In genomic region chr6:108637963-108638362, GRCh38 we compare ENCODE assay signal across 28 cellular contexts.
A peak's percentile ranks its signal among the peaks of the same experiment; 100 is the strongest.
DNase-seq lines count a peak whose midpoint lies in the region; ATAC-seq and TF ChIP-seq lines count a peak whose summit lies in the region.
"Had no signal": no experiment of that assay in that cellular context is flagged by ENCODE, and none has a peak within 500 bp of the region (broad histone marks: within the 10 kb centered on the region; RNA-seq: fewer than 3 reads in every experiment).

No MANE protein-coding gene starts in this region.

- POLR2A ChIA-PET in MCF 10A (lab: Yijun Ruan, JAX): interaction anchor here (0.6 to 1.4 kb wide), 3 partner anchors 10 to 74 kb away, joined by 3 to 4 read pairs (median 4); no protein-coding TSS in a partner anchor
- POLR2A ChIA-PET in PC-9 (lab: Charles Lee; ENCODE audit: unreplicated experiment): no interaction called here

- H3K27me3 ChIP-seq in mammary epithelial cell (ENCODE audit: insufficient read depth, low read length) (no peaks in the 10 kb centered on the region), PC-9 (ENCODE audit: insufficient read depth, low read depth) (no peaks in the 10 kb centered on the region), neutrophil (no peaks in the 10 kb centered on the region)

- H3K36me3 ChIP-seq in mammary epithelial cell (ENCODE audit: insufficient read depth, low read length): no peaks in the 10 kb centered on the region
- H3K36me3 ChIP-seq in PC-9 (ENCODE audit: low read depth): peaks cover 22% of the 10 kb centered on the region; the same call in 1 of the 2 replicates
- H3K36me3 ChIP-seq in neutrophil: no peaks in the 10 kb centered on the region

- no peaks in the 10 kb centered on the region for H3K27me3 Mint-ChIP-seq in MCF 10A (ENCODE audit: insufficient read depth, unreplicated experiment)
- H3K27me3 Mint-ChIP-seq in stimulated activated naive B cell treated with anti-CD40 and anti-IgM and Interleukin-4, amounts not matched to agents 10 μg/mL and 1 μg/mL and 100 μg/mL, for 72 hours: no peaks in the 10 kb centered on the region

- DNase-seq in MCF 10A (ENCODE audit: unreplicated experiment) (no peak), mammary epithelial cell (no peak), PC-9 (no peak), NCI-H187 (lab: John Stamatoyannopoulos, UW) (no peak)
- DNase-seq in stimulated activated naive B cell treated with anti-CD40 and anti-IgM and Interleukin-4, amounts not matched to agents 10 μg/mL and 1 μg/mL and 100 μg/mL, for 72 hours: no peak
- DNase-seq: C1 segment of cervical spinal cord; Caco-2; CD8-positive, alpha-beta T cell; DMS 273 treated with DMSO at 0.1 percent for 48 hours; DMS79; EL; GDM1; Karpas-422; MV-4-11; NCI-H1105; NCI-H1436 treated with DMSO at 0.1 percent for 48 hours; NCI-H1930; NCI-H2107; NCI-H524; NCI-H748 treated with DMSO at 0.1 percent for 48 hours; NK-92 treated with Interleukin-12 subunit alpha and Interleukin-12 subunit beta, amount 100 ng/mL, for 24 hours; Right ventricle myocardium superior; RPMI8226 had no signal

- H3K27ac Mint-ChIP-seq in MCF 10A (ENCODE audit: low read depth, unreplicated experiment): peak overlapping the region; percentile 23
- H3K27ac Mint-ChIP-seq in stimulated activated naive B cell treated with anti-CD40 and anti-IgM and Interleukin-4, amounts not matched to agents 10 μg/mL and 1 μg/mL and 100 μg/mL, for 72 hours: peak overlapping the region; percentile 85
- H3K27ac Mint-ChIP-seq: CD8-positive, alpha-beta T cell had no signal

- no peak overlapping the region for H3K9ac ChIP-seq in mammary epithelial cell (ENCODE audit: insufficient read depth, low read length)

- TF ChIP-seq CTCF in MCF 10A (IDR thresholded peaks at IDR 0.05; ENCODE audit: unreplicated experiment) (no peak), mammary epithelial cell (conservative IDR thresholded peaks at IDR 0.05 in 1 of 2, IDR thresholded peaks at IDR 0.05 in 1 of 2; ENCODE audit: extremely low read depth in 1 of 2, insufficient read depth in 1 of 2, low read depth in 1 of 2, low read length in 2 of 2) (no peak), PC-9 (conservative IDR thresholded peaks at IDR 0.05) (no peak), neutrophil (IDR thresholded peaks at IDR 0.05) (no peak)

- no peaks in the 10 kb centered on the region for H3K9me3 Mint-ChIP-seq in MCF 10A (ENCODE audit: unreplicated experiment)
- no peaks in the 10 kb centered on the region for H3K9me3 Mint-ChIP-seq in stimulated activated naive B cell treated with anti-CD40 and anti-IgM and Interleukin-4, amounts not matched to agents 10 μg/mL and 1 μg/mL and 100 μg/mL, for 72 hours
- H3K9me3 Mint-ChIP-seq: CD8-positive, alpha-beta T cell had no signal

- H4K20me1 ChIP-seq in mammary epithelial cell (ENCODE audit: insufficient read depth, low read length) (no peaks in the 10 kb centered on the region), PC-9 (ENCODE audit: insufficient read depth) (peaks cover 95% of the 10 kb centered on the region)

- H3K4me1 ChIP-seq in mammary epithelial cell (ENCODE audit: insufficient read depth, low read length) (no peaks in the 10 kb centered on the region), PC-9 (replicated peaks; ENCODE audit: insufficient read depth) (no peaks in the 10 kb centered on the region), neutrophil (ENCODE audit: control insufficient read depth in 1 of 2, insufficient read depth in 1 of 2, low read depth in 1 of 2, low read length in 1 of 2) (peaks cover 65 to 86% of the 10 kb centered on the region in 2 experiments)
- H3K4me1 ChIP-seq: A549, Caco-2 had no signal

- H3K79me2 ChIP-seq in mammary epithelial cell (ENCODE audit: insufficient read depth, low read length): peaks cover 90% of the 10 kb centered on the region
- H3K79me2 ChIP-seq in PC-9 (ENCODE audit: low read depth): peaks cover 98% of the 10 kb centered on the region

- H3K4me3 ChIP-seq in mammary epithelial cell (replicated peaks in 1 of 3; ENCODE audit: insufficient read depth in 1 of 3, low read depth in 2 of 3, low read length in 3 of 3): no peak overlapping the region
- H3K4me3 ChIP-seq in PC-9: no peak overlapping the region
- H3K4me3 ChIP-seq in neutrophil (ENCODE audit: low read depth in 1 of 2, low read length in 1 of 2): no peak overlapping the region
- H3K4me3 ChIP-seq: A549, GM12878 had no signal

- ATAC-seq in stimulated activated naive B cell treated with anti-CD40 and anti-IgM and Interleukin-4, amounts not matched to agents 10 μg/mL and 1 μg/mL and 100 μg/mL, for 72 hours (replicated peaks): peak; percentile 53 to 79
- ATAC-seq in GM21576 (IDR thresholded peaks at IDR 0.05; ENCODE audit: unreplicated experiment): no peak
- ATAC-seq: A549; CD8-positive, alpha-beta T cell; GM12878; HepG2 had no signal

- peaks cover 44% of the 10 kb centered on the region for H3K4me1 Mint-ChIP-seq in MCF 10A (ENCODE audit: insufficient read depth, unreplicated experiment)
- peaks cover 21 to 42% of the 10 kb centered on the region in 2 donors for H3K4me1 Mint-ChIP-seq in stimulated activated naive B cell treated with anti-CD40 and anti-IgM and Interleukin-4, amounts not matched to agents 10 μg/mL and 1 μg/mL and 100 μg/mL, for 72 hours

- dilution Hi-C loops in mammary epithelial cell (cut with HindIII; ENCODE audit: low sequenced_read_pairs): no loop called here

- intact Hi-C loops in MCF 10A (cut with micrococcal nuclease) (no loop called here), mammary epithelial cell (cut with micrococcal nuclease) (loop anchor here (5.0 kb wide), 1 partner anchor 384 kb away; no protein-coding TSS in a partner anchor), PC-9 (cut with micrococcal nuclease; ENCODE audit: unreplicated experiment) (no loop called here)

- H3K27ac ChIP-seq in mammary epithelial cell (ENCODE audit: insufficient read depth, low read depth, low read length) (no peak overlapping the region), PC-9 (0 out of 2 replicates have a peak overlapping the region, but pooled peaks have one; percentile 12), neutrophil (peak overlapping the region; percentile 89)
- H3K27ac ChIP-seq: A549 had no signal

- peaks cover 45% of the 10 kb centered on the region for H3F3A ChIP-seq in PC-9 (ENCODE audit: insufficient read depth, low read depth)

- peaks cover 40% of the 10 kb centered on the region for H3K36me3 Mint-ChIP-seq in MCF 10A (ENCODE audit: insufficient read depth, unreplicated experiment)
- no peaks in the 10 kb centered on the region for H3K36me3 Mint-ChIP-seq in stimulated activated naive B cell treated with anti-CD40 and anti-IgM and Interleukin-4, amounts not matched to agents 10 μg/mL and 1 μg/mL and 100 μg/mL, for 72 hours
- H3K36me3 Mint-ChIP-seq: CD8-positive, alpha-beta T cell had no signal

- no peak overlapping the region for H3K4me2 ChIP-seq in mammary epithelial cell (ENCODE audit: insufficient read depth, low read depth, low read length)
- H3K4me2 ChIP-seq in PC-9: no peak overlapping the region
- H3K4me2 ChIP-seq: A549 had no signal

- CTCF ChIA-PET in MCF 10A (lab: Yijun Ruan, JAX) (interaction anchor here (0.6 to 1.2 kb wide), 3 partner anchors 14 to 422 kb away, joined by 3 to 4 read pairs (median 3); no protein-coding TSS in a partner anchor), mammary epithelial cell (lab: Charles Lee; ENCODE audit: low non-redundant PET) (no interaction called here), PC-9 (lab: Charles Lee) (interaction anchor here (0.5 kb wide), 1 partner anchor 162 kb away, joined by 3 read pairs; no protein-coding TSS in a partner anchor)

- H2AFZ ChIP-seq in mammary epithelial cell (ENCODE audit: low read depth, low read length): no peak overlapping the region
- H2AFZ ChIP-seq in PC-9: no peak overlapping the region

- H3K9me3 ChIP-seq in mammary epithelial cell (replicated peaks; ENCODE audit: insufficient read depth, low read length) (no peaks in the 10 kb centered on the region), PC-9 (ENCODE audit: insufficient read depth, low read depth) (no peaks in the 10 kb centered on the region), neutrophil (no peaks in the 10 kb centered on the region)
- H3K9me3 ChIP-seq: A549, Caco-2 had no signal

- in situ Hi-C loops in mammary epithelial cell (cut with MboI; ENCODE audit: low sequenced_read_pairs in 2 of 2): no loop called here

- BruUV-seq in MCF 10A (replicated peaks; lab: Mats Ljungman, UMichigan) (no TSS peak), mammary epithelial cell (replicated peaks; lab: Mats Ljungman, UMichigan) (no TSS peak), PC-9 (replicated peaks; lab: Mats Ljungman, UMichigan) (no TSS peak)

- no peaks in the 10 kb centered on the region for H3K9me2 ChIP-seq in PC-9 (ENCODE audit: insufficient read depth)

- no peak overlapping the region for H3K4me3 Mint-ChIP-seq in MCF 10A (ENCODE audit: unreplicated experiment)
- H3K4me3 Mint-ChIP-seq in stimulated activated naive B cell treated with anti-CD40 and anti-IgM and Interleukin-4, amounts not matched to agents 10 μg/mL and 1 μg/mL and 100 μg/mL, for 72 hours: no peak overlapping the region
- H3K4me3 Mint-ChIP-seq: CD8-positive, alpha-beta T cell had no signal

- WGBS in mammary epithelial cell (ENCODE audit: low coverage, missing lambda C conversion rate): 95% methylated on average over 1 of the region's 1 CpG
